In the genomic region with DNA sequence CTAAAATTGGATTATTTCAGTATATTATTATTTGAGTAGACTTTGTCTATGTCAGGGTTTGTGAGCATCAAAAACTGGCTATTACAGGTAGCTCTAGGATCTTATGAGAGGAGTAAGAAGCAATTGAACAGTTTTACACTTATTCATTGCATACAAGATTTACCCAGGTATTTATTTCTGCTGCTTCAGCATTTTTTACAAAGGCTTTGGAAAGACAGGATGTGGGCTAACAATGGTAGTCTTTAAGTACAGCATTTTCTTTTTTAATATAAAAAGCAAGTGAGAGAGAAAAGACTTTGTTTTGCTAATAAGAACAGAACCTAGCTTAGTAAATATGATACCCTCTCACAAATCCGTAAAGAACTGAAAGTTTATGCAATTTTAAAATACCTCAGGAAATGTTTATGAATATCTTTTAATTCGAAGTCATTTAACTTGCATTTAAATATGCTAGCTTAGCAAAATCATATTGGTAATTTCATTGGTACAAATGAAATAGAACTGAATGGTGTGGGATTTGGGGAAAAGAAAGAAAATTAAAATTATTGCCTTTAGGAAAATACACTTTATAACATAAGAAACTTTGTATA, we compare ENCODE assay signal across 29 cellular contexts. TPM values are rescaled to one million over a fixed set of nuclear protein-coding genes. Genes with fewer than 3 reads are reported as not detected.
DNase-seq lines count a peak whose midpoint lies in the region; ATAC-seq, FAIRE-seq and TF ChIP-seq lines count a peak whose summit lies in the region.
"Had no signal": no experiment of that assay in that cellular context is flagged by ENCODE, and none has a peak within 500 bp of the region (broad histone marks: within the 10 kb centered on the region; RNA-seq: fewer than 3 reads in every experiment).

No MANE protein-coding gene starts in this region.

- H3K27ac ChIP-seq in HUES64 (ENCODE audit: low read depth, low read length) (peak overlapping the region; percentile 22; the same call in 1 of the 2 replicates), SU-DHL-6 (ENCODE audit: low read depth, low read length) (no peak overlapping the region), endothelial cell of umbilical vein (ENCODE audit: insufficient read depth, low read depth, low read length) (no peak overlapping the region)
- H3K27ac ChIP-seq in naive thymus-derived CD4-positive, alpha-beta T cell (ENCODE audit: low read depth, low read length), result no peak overlapping the region
- H3K27ac ChIP-seq: C4-2B, HL-60, KMS-11 had no signal

- H3K4me3 Mint-ChIP-seq in naive thymus-derived CD4-positive, alpha-beta T cell, result no peak overlapping the region
- H3K4me3 Mint-ChIP-seq: B cell; CD8-positive, alpha-beta T cell; HFFc6; T-helper 17 cell had no signal

- H2AFZ ChIP-seq in SU-DHL-6 (ENCODE audit: low read depth, low read length, severe bottlenecking) (peak overlapping the region; percentile 24), endothelial cell of umbilical vein (ENCODE audit: low read depth, low read length) (no peak overlapping the region)

- DNase-seq in D721Med (ENCODE audit: insufficient read length, low spot score), result no peak
- peak; percentile 26 for DNase-seq in endothelial cell of umbilical vein (ENCODE audit: low read depth, low spot score)
- DNase-seq in ecto neural progenitor cell (ENCODE audit: low spot score), result no peak
- no peak for DNase-seq in naive thymus-derived CD4-positive, alpha-beta T cell
- DNase-seq: CD8-positive, alpha-beta T cell; DMS79 treated with DMSO at 0.1 percent for 48 hours; HFFc6; NCI-H1092 treated with DMSO at 0.1 percent for 48 hours; NCI-H1436; NCI-H187; NCI-H2081 treated with DMSO at 0.1 percent for 48 hours; NCI-H2171; NCI-H345; NCI-H524; NCI-H774; SIG-M5; SK-N-SH; T-helper 17 cell had no signal

- no peak for TF ChIP-seq POLR2A in endothelial cell of umbilical vein (IDR thresholded peaks at IDR 0.05; ENCODE audit: low read depth, low read length)

- H3K9me2 ChIP-seq in SU-DHL-6 (replicated peaks; ENCODE audit: insufficient read depth, low read length), result no peaks in the 10 kb centered on the region
- H3K9me2 ChIP-seq: SK-N-SH had no signal

- H3K27me3 Mint-ChIP-seq in naive thymus-derived CD4-positive, alpha-beta T cell, result no peaks in the 10 kb centered on the region
- H3K27me3 Mint-ChIP-seq: B cell, T-helper 17 cell had no signal

- WGBS in HUES64, result no CpG with 5 or more reads among the region's 2 CpGs

- H3K4me1 ChIP-seq in HUES64 (ENCODE audit: insufficient read depth, low read length) (peaks cover 12% of the 10 kb centered on the region), endothelial cell of umbilical vein (ENCODE audit: control insufficient read depth, extremely low read depth, insufficient read depth, low read length) (no peaks in the 10 kb centered on the region)
- H3K4me1 ChIP-seq in naive thymus-derived CD4-positive, alpha-beta T cell (ENCODE audit: control insufficient read depth in 2 of 2, insufficient read depth in 2 of 2, low read length in 2 of 2), result no peaks in the 10 kb centered on the region

- intact Hi-C loops in endothelial cell of umbilical vein (cut with micrococcal nuclease), result no loop called here
- intact Hi-C loops in naive thymus-derived CD4-positive, alpha-beta T cell (cut with micrococcal nuclease), result no loop called here

- H3K9me3 ChIP-seq in HUES64 (ENCODE audit: insufficient read depth, low read depth, low read length) (no peaks in the 10 kb centered on the region), SU-DHL-6 (ENCODE audit: insufficient read depth, low read length) (no peaks in the 10 kb centered on the region), endothelial cell of umbilical vein (replicated peaks; ENCODE audit: control insufficient read depth, insufficient read depth, low read length) (no peaks in the 10 kb centered on the region)
- H3K9me3 ChIP-seq in naive thymus-derived CD4-positive, alpha-beta T cell (ENCODE audit: control insufficient read depth in 2 of 3, low read length in 3 of 3), result no peaks in the 10 kb centered on the region
- H3K9me3 ChIP-seq: HAP-1, SK-N-SH had no signal

- H3K9me3 Mint-ChIP-seq in naive thymus-derived CD4-positive, alpha-beta T cell, result peaks cover 0 to 2% (median 0%) of the 10 kb centered on the region in 11 donors
- H3K9me3 Mint-ChIP-seq: CD8-positive, alpha-beta T cell had no signal

- H3K27me3 ChIP-seq in HUES64 (ENCODE audit: insufficient read depth, low read length) (no peaks in the 10 kb centered on the region), SU-DHL-6 (ENCODE audit: low read length) (no peaks in the 10 kb centered on the region), endothelial cell of umbilical vein (ENCODE audit: control insufficient read depth in 2 of 2, insufficient read depth in 2 of 2, low read length in 2 of 2) (no peaks in the 10 kb centered on the region)
- H3K27me3 ChIP-seq in naive thymus-derived CD4-positive, alpha-beta T cell (ENCODE audit: control insufficient read depth in 2 of 2, insufficient read depth in 2 of 2, low read length in 2 of 2), result no peaks in the 10 kb centered on the region

- POLR2A ChIA-PET in endothelial cell of umbilical vein (lab: Charles Lee), result no interaction called here
- POLR2A ChIA-PET in naive thymus-derived CD4-positive, alpha-beta T cell (lab: Charles Lee), result no interaction called here

- H4K20me1 ChIP-seq in SU-DHL-6 (ENCODE audit: low read depth, low read length) (no peaks in the 10 kb centered on the region), endothelial cell of umbilical vein (replicated peaks; ENCODE audit: control insufficient read depth, extremely low read depth, insufficient read depth, low read length) (no peaks in the 10 kb centered on the region)

- H3K36me3 ChIP-seq in HUES64 (ENCODE audit: insufficient read depth, low read length) (no peaks in the 10 kb centered on the region), SU-DHL-6 (ENCODE audit: low read length) (no peaks in the 10 kb centered on the region), endothelial cell of umbilical vein (ENCODE audit: control insufficient read depth in 2 of 2, extremely low read depth in 1 of 2, insufficient read depth in 2 of 2, low read length in 2 of 2) (no peaks in the 10 kb centered on the region)
- H3K36me3 ChIP-seq in naive thymus-derived CD4-positive, alpha-beta T cell (ENCODE audit: control insufficient read depth in 2 of 3, insufficient read depth in 3 of 3, low read length in 3 of 3), result no peaks in the 10 kb centered on the region
- H3K36me3 ChIP-seq: HAP-1 had no signal

- no peaks in the 10 kb centered on the region for H3K36me3 Mint-ChIP-seq in naive thymus-derived CD4-positive, alpha-beta T cell
- H3K36me3 Mint-ChIP-seq: CD8-positive, alpha-beta T cell had no signal

- no peak overlapping the region for H3K27ac Mint-ChIP-seq in naive thymus-derived CD4-positive, alpha-beta T cell
- H3K27ac Mint-ChIP-seq: B cell; CD8-positive, alpha-beta T cell; HFFc6; T-helper 17 cell had no signal

- BruUV-seq in endothelial cell of umbilical vein (replicated peaks; lab: Mats Ljungman, UMichigan), result no TSS peak

- H3K4me3 ChIP-seq in HUES64 (ENCODE audit: low read length) (no peak overlapping the region), SU-DHL-6 (ENCODE audit: insufficient read depth, low read length, poor library complexity, severe bottlenecking) (no peak overlapping the region), endothelial cell of umbilical vein (replicated peaks in 1 of 3; ENCODE audit: insufficient read depth in 1 of 3, low read depth in 1 of 3, low read length in 3 of 3) (no peak overlapping the region)
- no peak overlapping the region for H3K4me3 ChIP-seq in naive thymus-derived CD4-positive, alpha-beta T cell (ENCODE audit: low read length)
- H3K4me3 ChIP-seq: HAP-1 had no signal

- no peaks in the 10 kb centered on the region for H3F3A ChIP-seq in SU-DHL-6 (ENCODE audit: insufficient read depth)

- dilution Hi-C loops in endothelial cell of umbilical vein (cut with MboI; ENCODE audit: extremely low pct_ligation_motif_present, low sequenced_read_pairs), result no loop called here

- H3K4me2 ChIP-seq in SU-DHL-6 (ENCODE audit: low read depth, low read length, poor library complexity, severe bottlenecking) (no peak overlapping the region), endothelial cell of umbilical vein (ENCODE audit: insufficient read depth, low read length) (no peak overlapping the region)
- H3K4me2 ChIP-seq: KMS-11, SK-N-SH had no signal

- no peak overlapping the region for H3K9ac ChIP-seq in HUES64 (ENCODE audit: low read depth, low read length)
- H3K9ac ChIP-seq in SU-DHL-6 (ENCODE audit: low read length), result no peak overlapping the region
- no peak overlapping the region for H3K9ac ChIP-seq in endothelial cell of umbilical vein (replicated peaks; ENCODE audit: extremely low read depth, insufficient read depth, low read length)
- H3K9ac ChIP-seq: KMS-11, SK-N-SH had no signal

- CTCF ChIA-PET in endothelial cell of umbilical vein (lab: Charles Lee), result no interaction called here
- CTCF ChIA-PET in naive thymus-derived CD4-positive, alpha-beta T cell (lab: Charles Lee), result no interaction called here

- no peak for ATAC-seq in naive thymus-derived CD4-positive, alpha-beta T cell
- no peak for ATAC-seq in HG02840 (IDR thresholded peaks at IDR 0.05; ENCODE audit: low FRiP score, unreplicated experiment)
- ATAC-seq: CD8-positive, alpha-beta T cell; T-helper 17 cell had no signal

- H3K79me2 ChIP-seq in SU-DHL-6 (ENCODE audit: insufficient read depth, low read length) (no peaks in the 10 kb centered on the region), endothelial cell of umbilical vein (ENCODE audit: control insufficient read depth, insufficient read depth, low read length) (no peaks in the 10 kb centered on the region)

- FAIRE-seq in D721Med (lab: Jason Lieb, UNC) (peak; percentile 25), endothelial cell of umbilical vein (lab: Jason Lieb, UNC) (peak; percentile 35)
- FAIRE-seq: A204.1, GM19239, RCC 7860 had no signal

- H3K4me1 Mint-ChIP-seq in naive thymus-derived CD4-positive, alpha-beta T cell, result no peaks in the 10 kb centered on the region
- H3K4me1 Mint-ChIP-seq: B cell, T-helper 17 cell had no signal

- no peaks in the 10 kb centered on the region for H3K9me1 ChIP-seq in endothelial cell of umbilical vein (replicated peaks; ENCODE audit: control insufficient read depth, extremely low read depth, insufficient read depth, low read length)

- TF ChIP-seq CTCF in D721Med (IDR thresholded peaks at IDR 0.05; ENCODE audit: insufficient read depth, missing control alignments) (no peak), SU-DHL-6 (IDR thresholded peaks at IDR 0.05; ENCODE audit: insufficient read depth, low read length, poor library complexity, severe bottlenecking) (no peak), endothelial cell of umbilical vein (IDR thresholded peaks at IDR 0.05; ENCODE audit: extremely low read depth in 1 of 2, insufficient read depth in 1 of 2, low read depth in 1 of 2, low read length in 2 of 2) (no peak)

RNA-seq across cellular contexts. Expression of a gene that starts 32.1 kb away (rescaled TPM):
- not detected for polyA plus RNA-seq in HUES64 (2013, experiment 1 of 2)
- not detected for polyA plus RNA-seq in HUES64 (2013, experiment 2 of 2)
- not detected in 2 replicates for total RNA-seq in endothelial cell of umbilical vein
- not detected in 2 replicates for polyA plus RNA-seq in endothelial cell of umbilical vein
- polyA plus RNA-seq in endothelial cell of umbilical vein (2011; cell fraction: cytosol; rRNA removed), result not detected in 2 replicates
- polyA plus RNA-seq in endothelial cell of umbilical vein (2011; cell fraction: nucleus; rRNA removed), result not detected in 2 replicates
- polyA plus RNA-seq in endothelial cell of umbilical vein (2012), result not detected in 2 replicates
- polyA minus RNA-seq in endothelial cell of umbilical vein, result not detected in 2 replicates
- polyA minus RNA-seq in endothelial cell of umbilical vein (2011; cell fraction: cytosol; rRNA and poly(A)+ RNA removed), result not detected
- polyA minus RNA-seq in endothelial cell of umbilical vein (2011; cell fraction: nucleus; rRNA and poly(A)+ RNA removed), result not detected in 2 replicates
- 10 to 100 TPM in 1 of 5 experiments, 1 to 10 TPM in 1, under 1 TPM in 2, not detected in 1; 0.16 to 22.3 (median 1.3) TPM for total RNA-seq in naive thymus-derived CD4-positive, alpha-beta T cell
- polyA plus RNA-seq in naive thymus-derived CD4-positive, alpha-beta T cell, result under 1 TPM in 1 of 2 donors, not detected in 1; 0.08 TPM
- total RNA-seq: B cell, HFFc6 had no signal
- polyA plus RNA-seq: SK-N-SH had no signal
